In genomic region chr5:146005723-146006122, GRCh38 we compare ENCODE assay signal across 17 cellular contexts.
"Had no signal": no experiment of that assay in that cellular context is flagged by ENCODE, and none has a peak within 500 bp of the region (broad histone marks: within the 10 kb centered on the region; RNA-seq: fewer than 3 reads in every experiment).

No MANE protein-coding gene starts in this region.

- DNase-seq: activated CD4-positive, alpha-beta T cell treated with anti-CD3 and anti-CD28 coated beads, Interleukin-2, amount 10 ng/mL, durations not matched to agents 24 days and 14 days; activated CD8-positive, alpha-beta T cell treated with anti-CD3 and anti-CD28 coated beads, Interleukin-2, amount 10 ng/mL, durations not matched to agents 7 days and 5 days; activated naive CD4-positive, alpha-beta T cell treated with Interleukin-2 at 50 U/mL for 16 hours; activated naive CD8-positive, alpha-beta T cell treated with anti-CD3 and anti-CD28 coated beads, Interleukin-2, amount 10 ng/mL, durations not matched to agents 7 days and 5 days; activated T-cell treated with anti-CD3 and anti-CD28 coated beads, Interleukin-2, amount 50 U/mL, for 24 hours; central memory CD4-positive, alpha-beta T cell; endodermal cell; gastrocnemius medialis; head of caudate nucleus; natural killer cell; stimulated activated CD4-positive, alpha-beta T cell treated with anti-CD3 and anti-CD28 coated beads, Interleukin-2, amount 100 ng/mL, for 24 hours; T-helper 1 cell; T1000 had no signal

- H3K27me3 ChIP-seq: gastrocnemius medialis, neutrophil, suprapubic skin had no signal

- H3K4me3 ChIP-seq: gastrocnemius medialis, lung, suprapubic skin had no signal

- H3K9me3 ChIP-seq: gastrocnemius medialis, neutrophil, suprapubic skin had no signal

- H3K27ac ChIP-seq: epithelial cell of prostate, gastrocnemius medialis, suprapubic skin had no signal

- ATAC-seq: activated CD8-positive, alpha-beta T cell treated with anti-CD3 and anti-CD28 coated beads, Interleukin-2, amount 10 ng/mL, durations not matched to agents 7 days and 5 days; gastrocnemius medialis had no signal

- H3K4me1 ChIP-seq: gastrocnemius medialis, suprapubic skin had no signal

- H3K36me3 ChIP-seq: gastrocnemius medialis, neutrophil had no signal
